ENCODE assay signal across 9 cellular contexts in genomic region chr10:123241391-123242141, GRCh38.
DNase-seq lines count a peak whose midpoint lies in the region; ATAC-seq and TF ChIP-seq lines count a peak whose summit lies in the region.
"Had no signal": no experiment of that assay in that cellular context is flagged by ENCODE, and none has a peak within 500 bp of the region (broad histone marks: within the 10 kb centered on the region; RNA-seq: fewer than 3 reads in every experiment).

No MANE protein-coding gene starts in this region.

- H3K36me3 Mint-ChIP-seq in activated CD8-positive, alpha-beta T cell treated with anti-CD3 and anti-CD28 coated beads for 36 hours (ENCODE audit: low read depth) = peaks cover 5% of the 10 kb centered on the region

- peak; percentile 75 for ATAC-seq in HG03558 (IDR thresholded peaks at IDR 0.05; ENCODE audit: extremely low read depth, unreplicated experiment)
- ATAC-seq in activated CD8-positive, alpha-beta T cell treated with anti-CD3 and anti-CD28 coated beads for 36 hours = peak; percentile 87
- ATAC-seq in right lobe of liver = peak; percentile 40 to 79 (median 72)
- ATAC-seq in HG03045 (IDR thresholded peaks at IDR 0.05; ENCODE audit: unreplicated experiment) = no peak

- intact Hi-C loops in activated CD8-positive, alpha-beta T cell treated with anti-CD3 and anti-CD28 coated beads for 36 hours (cut with micrococcal nuclease) = no loop called here
- intact Hi-C loops in right lobe of liver (cut with DNase I) = no loop called here
- intact Hi-C loops in breast epithelium (cut with DNase I; ENCODE audit: low total_unique reads) = no loop called here

- in situ Hi-C loops in HAP-1 (cut with MboI; ENCODE audit: low sequenced_read_pairs) = no loop called here

- H3K4me3 Mint-ChIP-seq in activated CD8-positive, alpha-beta T cell treated with anti-CD3 and anti-CD28 coated beads for 36 hours = no peak overlapping the region

- peak; percentile 57 for DNase-seq in GM12865 (ENCODE audit: low read depth)
- peak; percentile 60 for DNase-seq in activated CD8-positive, alpha-beta T cell treated with anti-CD3 and anti-CD28 coated beads for 36 hours
- DNase-seq in right lobe of liver = no peak
- no peak for DNase-seq in HUDEP-2 (lab: John Stamatoyannopoulos, UW; ENCODE audit: unreplicated experiment in 76 of 76)
- DNase-seq in HAP-1 (ENCODE audit: low spot score in 2 of 2) = no peak
- no peak for DNase-seq in breast epithelium (ENCODE audit: low spot score in 2 of 2)
- DNase-seq: SHP77 treated with DMSO at 0.1 percent for 48 hours had no signal

- no peak overlapping the region for H3K4me3 ChIP-seq in GM12865 (ENCODE audit: low read depth, low read length)
- no peak overlapping the region for H3K4me3 ChIP-seq in right lobe of liver
- no peak overlapping the region for H3K4me3 ChIP-seq in HAP-1
- H3K4me3 ChIP-seq in breast epithelium = no peak overlapping the region

- H3K9me3 Mint-ChIP-seq in activated CD8-positive, alpha-beta T cell treated with anti-CD3 and anti-CD28 coated beads for 36 hours = no peaks in the 10 kb centered on the region

- H3K27ac ChIP-seq in right lobe of liver (no peak overlapping the region), breast epithelium (no peak overlapping the region)

- H3K27me3 Mint-ChIP-seq in activated CD8-positive, alpha-beta T cell treated with anti-CD3 and anti-CD28 coated beads for 36 hours = no peaks in the 10 kb centered on the region

- TF ChIP-seq POLR2A in right lobe of liver (IDR thresholded peaks at IDR 0.05) (no peak), breast epithelium (IDR thresholded peaks at IDR 0.05) (no peak)

- 42% methylated on average over 6 of the region's 7 CpGs for WGBS in right lobe of liver (ENCODE audit: insufficient coverage, low coverage, low lambda C conversion rate, missing lambda C conversion rate)

- H3K27me3 ChIP-seq in right lobe of liver (no peaks in the 10 kb centered on the region), HAP-1 (ENCODE audit: low read depth) (no peaks in the 10 kb centered on the region), breast epithelium (no peaks in the 10 kb centered on the region)

- H3K4me1 Mint-ChIP-seq in activated CD8-positive, alpha-beta T cell treated with anti-CD3 and anti-CD28 coated beads for 36 hours (ENCODE audit: low read depth) = peaks cover 20% of the 10 kb centered on the region

- TF ChIP-seq CTCF in GM12865 (IDR thresholded peaks at IDR 0.05; ENCODE audit: insufficient read depth, low read depth, low read length, missing control alignments) (no peak), right lobe of liver (IDR thresholded peaks at IDR 0.05) (no peak), breast epithelium (IDR thresholded peaks at IDR 0.05) (no peak)
- no peak for TF ChIP-seq CTCF in activated CD8-positive, alpha-beta T cell treated with anti-CD3 and anti-CD28 coated beads for 36 hours (IDR thresholded peaks at IDR 0.05)

- POLR2A ChIA-PET in activated CD8-positive, alpha-beta T cell treated with anti-CD3 and anti-CD28 coated beads for 36 hours (lab: Charles Lee) = no interaction called here

- H3K36me3 ChIP-seq in right lobe of liver (no peaks in the 10 kb centered on the region), HAP-1 (replicated peaks) (no peaks in the 10 kb centered on the region), breast epithelium (no peaks in the 10 kb centered on the region)

- peaks cover 0 to 15% (median 3%) of the 10 kb centered on the region in 4 donors for H3K4me1 ChIP-seq in right lobe of liver
- no peaks in the 10 kb centered on the region for H3K4me1 ChIP-seq in HAP-1
- H3K4me1 ChIP-seq in breast epithelium = no peaks in the 10 kb centered on the region

- no peaks in the 10 kb centered on the region for H3K9me3 ChIP-seq in right lobe of liver
- no peaks in the 10 kb centered on the region for H3K9me3 ChIP-seq in HAP-1
- no peaks in the 10 kb centered on the region for H3K9me3 ChIP-seq in breast epithelium

- CTCF ChIA-PET in activated CD8-positive, alpha-beta T cell treated with anti-CD3 and anti-CD28 coated beads for 36 hours (lab: Charles Lee) = no interaction called here

- H3K27ac Mint-ChIP-seq in activated CD8-positive, alpha-beta T cell treated with anti-CD3 and anti-CD28 coated beads for 36 hours = peak overlapping the region; percentile 75

Comparison
In these comparisons a context has a peak if more than half of its experiments do, and no peak if none do; other contexts are left out.
1. DNase-seq: peak in GM12865 (single experiment) and activated CD8-positive, alpha-beta T cell treated with anti-CD3 and anti-CD28 coated beads for 36 hours (single experiment); none in right lobe of liver (0 of 3), HUDEP-2 (0 of 76), HAP-1 (0 of 2) and breast epithelium (0 of 2).